27 cellular contexts compared by ENCODE assay signal in genomic region chr6:73564578-73565345, GRCh38. TPM values are rescaled to one million over a fixed set of nuclear protein-coding genes. Genes with fewer than 3 reads are reported as not detected.
DNase-seq lines count a peak whose midpoint lies in the region; ATAC-seq, FAIRE-seq and TF ChIP-seq lines count a peak whose summit lies in the region.
"Had no signal": no experiment of that assay in that cellular context is flagged by ENCODE, and none has a peak within 500 bp of the region (broad histone marks: within the 10 kb centered on the region; RNA-seq: fewer than 3 reads in every experiment).

No MANE protein-coding gene starts in this region.

- no peaks in the 10 kb centered on the region for H3K4me1 Mint-ChIP-seq in activated CD4-positive, alpha-beta T cell treated with anti-CD3 and anti-CD28 coated beads, Interleukin-2, amount 10 ng/mL, durations not matched to agents 24 days and 14 days
- H3K4me1 Mint-ChIP-seq: immature natural killer cell had no signal

- TF ChIP-seq POLR2A in A549 (IDR thresholded peaks at IDR 0.05; ENCODE audit: low read length) (no peak), erythroblast (IDR thresholded peaks at IDR 0.05; ENCODE audit: low read length) (no peak)

- no peak overlapping the region for H3K4me2 ChIP-seq in A549
- H3K4me2 ChIP-seq: hepatocyte had no signal

- DNase-seq in A549 (ENCODE audit: low read depth in 1 of 2, low spot score in 1 of 2), result no peak
- DNase-seq in ELR (ENCODE audit: low read depth), result peak; percentile 12
- DNase-seq in Panc1 (ENCODE audit: low read depth, low spot score), result no peak
- DNase-seq in erythroblast (lab: John Stamatoyannopoulos, UW), result peak; percentile 4 to 17
- no peak for DNase-seq in mesenteric fat pad (ENCODE audit: low spot score)
- DNase-seq in activated CD4-positive, alpha-beta T cell treated with anti-CD3 and anti-CD28 coated beads, Interleukin-2, amount 10 ng/mL, durations not matched to agents 24 days and 14 days, result no peak
- DNase-seq: activated B cell treated with CpG ODN at 0.5 μM for 24 hours; activated CD8-positive, alpha-beta memory T cell treated with anti-CD3 and anti-CD28 coated beads for 24 hours; activated naive CD4-positive, alpha-beta T cell treated with Interleukin-2 at 50 U/mL for 16 hours; activated T-cell treated with anti-CD3 and anti-CD28 coated beads, Interleukin-2, amount 50 U/mL, for 1 hour; esophagus squamous epithelium; gastrocnemius medialis; immature natural killer cell; NCI-H1417; NCI-H2081; NCI-H82; stimulated activated CD4-positive, alpha-beta T cell treated with anti-CD3 and anti-CD28 coated beads, Interleukin-15, amount 100 ng/mL, for 24 hours; T-helper 9 cell; thyroid gland had no signal

- no peak for FAIRE-seq in A549 (lab: Jason Lieb, UNC)

- no peaks in the 10 kb centered on the region for H3K27me3 ChIP-seq in Panc1 (ENCODE audit: control insufficient read depth, insufficient read depth, low read length)
- H3K27me3 ChIP-seq: esophagus squamous epithelium, gastrocnemius medialis, hepatocyte, thyroid gland had no signal

- H3K27me3 Mint-ChIP-seq in activated CD4-positive, alpha-beta T cell treated with anti-CD3 and anti-CD28 coated beads, Interleukin-2, amount 10 ng/mL, durations not matched to agents 24 days and 14 days, result no peaks in the 10 kb centered on the region
- H3K27me3 Mint-ChIP-seq: activated B cell treated with CpG ODN at 0.5 μM for 24 hours; natural killer cell treated with Interleukin-12 subunit alpha and Interleukin-12 subunit beta and Interleukin-15 and Interleukin-18, amount 100 ng/mL, for 72 hours; stimulated activated naive CD8-positive, alpha-beta T cell treated with anti-CD3 and anti-CD28 coated beads, Interleukin-15, Interleukin-2, amounts not matched to agents 100 ng/mL and 50 ng/mL, for 24 hours had no signal

- H3K9me3 ChIP-seq in A549 (no peaks in the 10 kb centered on the region), Panc1 (ENCODE audit: control insufficient read depth, insufficient read depth, low read depth, low read length) (no peaks in the 10 kb centered on the region)
- H3K9me3 ChIP-seq: esophagus squamous epithelium, gastrocnemius medialis, thyroid gland had no signal

- H3K4me3 ChIP-seq in A549 (no peak overlapping the region), Panc1 (ENCODE audit: low read depth in 2 of 2, low read length in 2 of 2) (no peak overlapping the region)
- H3K4me3 ChIP-seq: coronary artery, esophagus squamous epithelium, gastrocnemius medialis, hepatocyte, thyroid gland had no signal

- BruUV-seq in Panc1 (replicated peaks; lab: Mats Ljungman, UMichigan), result no TSS peak

- TF ChIP-seq CTCF in A549 (IDR thresholded peaks at IDR 0.05) (no peak), Panc1 (IDR thresholded peaks at IDR 0.05) (no peak)

- no peaks in the 10 kb centered on the region for H3K9me3 Mint-ChIP-seq in activated CD4-positive, alpha-beta T cell treated with anti-CD3 and anti-CD28 coated beads, Interleukin-2, amount 10 ng/mL, durations not matched to agents 24 days and 14 days
- H3K9me3 Mint-ChIP-seq: activated B cell treated with CpG ODN at 0.5 μM for 24 hours; immature natural killer cell; natural killer cell treated with Interleukin-12 subunit alpha and Interleukin-12 subunit beta and Interleukin-15 and Interleukin-18, amount 100 ng/mL, for 72 hours; stimulated activated naive CD8-positive, alpha-beta T cell treated with anti-CD3 and anti-CD28 coated beads, Interleukin-15, Interleukin-2, amounts not matched to agents 100 ng/mL and 50 ng/mL, for 24 hours had no signal

- no peaks in the 10 kb centered on the region for H3K36me3 ChIP-seq in Panc1 (ENCODE audit: control insufficient read depth, insufficient read depth, low read length)
- H3K36me3 ChIP-seq: esophagus squamous epithelium, gastrocnemius medialis, thyroid gland had no signal

- CTCF ChIA-PET in A549 (lab: Yijun Ruan, JAX), result interaction anchor here (0.9 to 2.4 kb wide), 2 partner anchors 16 to 18 kb away, joined by 5 to 10 read pairs; no protein-coding TSS in a partner anchor
- CTCF ChIA-PET in Panc1 (lab: Charles Lee), result no interaction called here

- no peak for ATAC-seq in A549
- ATAC-seq in Panc1, result no peak
- ATAC-seq in HG03139 (IDR thresholded peaks at IDR 0.05; ENCODE audit: unreplicated experiment), result no peak
- no peak for ATAC-seq in HG02798 (IDR thresholded peaks at IDR 0.05; ENCODE audit: poor library complexity, unreplicated experiment)
- ATAC-seq: gastrocnemius medialis; natural killer cell treated with Interleukin-12 subunit alpha and Interleukin-12 subunit beta and Interleukin-15 and Interleukin-18, amount 100 ng/mL, for 72 hours; sciatic nerve had no signal

- POLR2A ChIA-PET in A549 (lab: Yijun Ruan, JAX) (interaction anchor here (0.6 kb wide), 1 partner anchor 16 kb away, joined by 3 read pairs; no protein-coding TSS in a partner anchor), Panc1 (lab: Charles Lee) (interaction anchor here (1.0 kb wide), 1 partner anchor 48 kb away, joined by 14 read pairs; no protein-coding TSS in a partner anchor)

- intact Hi-C loops in Panc1 (cut with micrococcal nuclease; ENCODE audit: unreplicated experiment), result no loop called here
- intact Hi-C loops in activated CD4-positive, alpha-beta T cell treated with anti-CD3 and anti-CD28 coated beads, Interleukin-2, amount 10 ng/mL, durations not matched to agents 24 days and 14 days (cut with micrococcal nuclease), result loop anchor here (2.0 kb wide), 1 partner anchor 14 kb away; no protein-coding TSS in a partner anchor

- H3K4me3 Mint-ChIP-seq in activated CD4-positive, alpha-beta T cell treated with anti-CD3 and anti-CD28 coated beads, Interleukin-2, amount 10 ng/mL, durations not matched to agents 24 days and 14 days, result no peak overlapping the region
- H3K4me3 Mint-ChIP-seq: activated B cell treated with CpG ODN at 0.5 μM for 24 hours; immature natural killer cell; natural killer cell treated with Interleukin-12 subunit alpha and Interleukin-12 subunit beta and Interleukin-15 and Interleukin-18, amount 100 ng/mL, for 72 hours; stimulated activated naive CD8-positive, alpha-beta T cell treated with anti-CD3 and anti-CD28 coated beads, Interleukin-15, Interleukin-2, amounts not matched to agents 100 ng/mL and 50 ng/mL, for 24 hours had no signal

- H3K27ac ChIP-seq in A549 (peak overlapping the region in 1 of 2 experiments; percentile 95; a peak in 3 of 6 replicates), Panc1 (ENCODE audit: low read length) (peak overlapping the region; percentile 82)
- H3K27ac ChIP-seq: C4-2B, coronary artery, esophagus squamous epithelium, gastrocnemius medialis, thyroid gland had no signal

- TF ChIP-seq EP300 in A549 (IDR thresholded peaks at IDR 0.05), result no peak

- no peak for TF ChIP-seq RAD21 in A549 (conservative IDR thresholded peaks at IDR 0.05 in 1 of 2, IDR thresholded peaks at IDR 0.05 in 1 of 2)

- no peak overlapping the region for H3K27ac Mint-ChIP-seq in activated CD4-positive, alpha-beta T cell treated with anti-CD3 and anti-CD28 coated beads, Interleukin-2, amount 10 ng/mL, durations not matched to agents 24 days and 14 days
- H3K27ac Mint-ChIP-seq: activated B cell treated with CpG ODN at 0.5 μM for 24 hours; immature natural killer cell; natural killer cell treated with Interleukin-12 subunit alpha and Interleukin-12 subunit beta and Interleukin-15 and Interleukin-18, amount 100 ng/mL, for 72 hours; stimulated activated naive CD8-positive, alpha-beta T cell treated with anti-CD3 and anti-CD28 coated beads, Interleukin-15, Interleukin-2, amounts not matched to agents 100 ng/mL and 50 ng/mL, for 24 hours had no signal

- WGBS in A549 (ENCODE audit: missing lambda C conversion rate), result 92% methylated on average over 17 of the region's 17 CpGs

- in situ Hi-C loops in Panc1 (cut with HindIII; ENCODE audit: low pct_unique_long_range_greater_than_20kb, low sequenced_read_pairs), result no loop called here

- peaks cover 39% of the 10 kb centered on the region for H3K4me1 ChIP-seq in A549
- H3K4me1 ChIP-seq in Panc1 (ENCODE audit: control insufficient read depth, insufficient read depth, low read length), result peaks cover 31% of the 10 kb centered on the region
- H3K4me1 ChIP-seq: gastrocnemius medialis, thyroid gland had no signal

- no peaks in the 10 kb centered on the region for H3K36me3 Mint-ChIP-seq in activated CD4-positive, alpha-beta T cell treated with anti-CD3 and anti-CD28 coated beads, Interleukin-2, amount 10 ng/mL, durations not matched to agents 24 days and 14 days (ENCODE audit: low read depth)
- H3K36me3 Mint-ChIP-seq: immature natural killer cell; natural killer cell treated with Interleukin-12 subunit alpha and Interleukin-12 subunit beta and Interleukin-15 and Interleukin-18, amount 100 ng/mL, for 72 hours had no signal

RNA-seq across cellular contexts. Expression of gene EEF1A1, which starts 43.9 kb away (rescaled TPM):
- polyA plus RNA-seq in A549 (2011; rRNA removed) (9,755 and 11,157 TPM in 2 replicates), A549 (2017; fragmentation: RNase III; extraction: RNeasy Plus Mini Kit Qiagen cat#74134 plus additional on column Dnase treatment) (5,475 to 5,777 TPM (median 5,660 TPM) in 3 replicates)
- 5,099 and 5,614 TPM in 2 replicates for polyA plus RNA-seq in A549 (2012; cell fraction: cytosol; rRNA removed)
- polyA plus RNA-seq in A549 (2012; cell fraction: nucleus; rRNA removed), result 2,093 and 3,668 TPM in 2 replicates
- 8,330 and 9,279 TPM in 2 replicates for polyA minus RNA-seq in A549 (2011; rRNA and poly(A)+ RNA removed)
- total RNA-seq in Panc1 (2021; ENCODE audit: unreplicated experiment) (10,069 TPM), mesenteric fat pad (8,244 TPM)
- polyA plus RNA-seq in Panc1 (2012; ENCODE audit: insufficient read length), result 8,925 TPM
- total RNA-seq in activated CD4-positive, alpha-beta T cell treated with anti-CD3 and anti-CD28 coated beads, Interleukin-2, amount 10 ng/mL, durations not matched to agents 24 days and 14 days, result 9,514 and 9,634 TPM in 2 replicates

Comparison
In these comparisons a context has a peak if more than half of its experiments do, and no peak if none do; other contexts are left out.
1. DNase-seq: peak in ELR (single experiment) and erythroblast (2 of 2); none in A549 (0 of 2), Panc1 (single experiment), mesenteric fat pad (single experiment) and activated CD4-positive, alpha-beta T cell treated with anti-CD3 and anti-CD28 coated beads, Interleukin-2, amount 10 ng/mL, durations not matched to agents 24 days and 14 days (single experiment).